Comparison of ENCODE assay signal across 12 cellular contexts in the genomic region with DNA sequence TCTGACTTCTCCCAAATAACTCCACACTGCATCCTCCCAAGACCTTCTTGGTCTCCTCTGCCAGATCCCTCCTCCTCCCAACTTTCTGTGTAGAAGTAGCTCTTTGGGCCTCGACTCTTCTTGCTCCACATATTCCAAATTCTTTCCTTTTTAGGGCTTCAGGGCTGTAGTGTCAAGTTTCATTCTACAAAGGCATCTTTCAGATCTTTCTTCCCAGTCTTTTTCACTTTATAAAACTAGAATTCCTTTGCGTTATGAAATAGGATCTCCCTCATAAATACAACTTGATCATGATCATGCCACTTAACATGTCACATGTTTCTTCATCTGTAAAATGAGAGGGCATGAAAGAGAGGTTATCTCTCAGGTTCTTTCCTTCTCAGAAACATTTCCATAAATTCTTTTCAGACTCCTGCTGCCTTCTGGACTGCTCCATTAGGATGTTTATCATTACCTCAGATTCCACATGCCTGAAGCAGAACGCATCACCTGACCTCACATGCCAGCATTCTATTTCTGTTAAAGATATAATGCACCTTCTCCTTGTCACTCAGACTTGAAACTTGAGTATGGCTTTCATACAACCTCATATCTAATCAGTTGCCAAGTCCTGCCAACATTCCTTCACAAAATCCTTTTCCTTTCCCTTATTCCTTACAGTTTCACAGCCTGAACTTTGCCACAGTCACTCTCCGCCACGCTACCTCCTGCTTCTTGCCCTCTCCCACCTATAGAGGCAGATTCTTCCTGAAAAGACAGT. TPM values are rescaled to one million over a fixed set of nuclear protein-coding genes. Genes with fewer than 3 reads are reported as not detected.
A peak's percentile ranks its signal among the peaks of the same experiment; 100 is the strongest.
DNase-seq lines count a peak whose midpoint lies in the region; ATAC-seq and TF ChIP-seq lines count a peak whose summit lies in the region.
"Had no signal": no experiment of that assay in that cellular context is flagged by ENCODE, and none has a peak within 500 bp of the region (broad histone marks: within the 10 kb centered on the region; RNA-seq: fewer than 3 reads in every experiment).

No MANE protein-coding gene starts in this region.

- H3F3A ChIP-seq in SK-N-SH (replicated peaks; ENCODE audit: insufficient read depth): peaks cover 11% of the 10 kb centered on the region

- no peak for TF ChIP-seq RAD21 in SK-N-SH (IDR thresholded peaks at IDR 0.05; ENCODE audit: low read length)

- H3K79me2 ChIP-seq in SK-N-SH (ENCODE audit: insufficient read depth): peaks cover 100% of the 10 kb centered on the region

- no peak overlapping the region for H3K9ac ChIP-seq in SK-N-SH

- H4K20me1 ChIP-seq in SK-N-SH (ENCODE audit: insufficient read depth): peaks cover 66% of the 10 kb centered on the region

- ATAC-seq in heart left ventricle: peak in 1 of 4 donors; percentile 5

- intact Hi-C loops in heart left ventricle (cut with DNase I) (loop anchor here in 3 of 10 donors (5.0 to 10.0 kb wide), 3 partner anchors 46 to 106 kb away; no protein-coding TSS in a partner anchor), sigmoid colon (cut with DNase I) (loop anchor here (10.0 kb wide), 3 partner anchors 136 to 404 kb away; a partner anchor contains a TSS)

- H3K9me3 ChIP-seq in SK-N-SH (no peaks in the 10 kb centered on the region), heart left ventricle (no peaks in the 10 kb centered on the region), sigmoid colon (no peaks in the 10 kb centered on the region), suprapubic skin (no peaks in the 10 kb centered on the region)

- H3K27me3 ChIP-seq in SK-N-SH (ENCODE audit: insufficient read depth) (no peaks in the 10 kb centered on the region), heart left ventricle (no peaks in the 10 kb centered on the region), sigmoid colon (no peaks in the 10 kb centered on the region), suprapubic skin (no peaks in the 10 kb centered on the region)

- CTCF ChIA-PET in SK-N-SH (lab: Yijun Ruan, JAX): no interaction called here

- H3K4me2 ChIP-seq in SK-N-SH: peak overlapping the region; percentile 45; the same call in 1 of the 2 replicates

- no peak overlapping the region for H2AFZ ChIP-seq in SK-N-SH (ENCODE audit: low read depth)

- POLR2A ChIA-PET in SK-N-SH (lab: Yijun Ruan, JAX): no interaction called here

- TF ChIP-seq POLR2A in heart left ventricle (IDR thresholded peaks at IDR 0.05): no peak
- TF ChIP-seq POLR2A in sigmoid colon (IDR thresholded peaks at IDR 0.05): no peak
- no peak for TF ChIP-seq POLR2A in suprapubic skin (IDR thresholded peaks at IDR 0.05)

- no peaks in the 10 kb centered on the region for H3K9me2 ChIP-seq in SK-N-SH

- 66% methylated on average over 5 of the region's 5 CpGs for WGBS in SK-N-SH (ENCODE audit: low lambda C conversion rate)
- 39 to 49% (median 41%) methylated on average over 5 of the region's 5 CpGs for WGBS in heart left ventricle, 4 donors
- WGBS in sigmoid colon, 2 donors: 81 to 83% methylated on average over 5 of the region's 5 CpGs
- 46% methylated on average over 5 of the region's 5 CpGs for WGBS in suprapubic skin

- TF ChIP-seq CTCF in SK-N-SH (IDR thresholded peaks at IDR 0.05) (no peak), heart left ventricle (IDR thresholded peaks at IDR 0.05) (no peak), sigmoid colon (IDR thresholded peaks at IDR 0.05) (no peak), suprapubic skin (IDR thresholded peaks at IDR 0.05) (no peak)

- H3K27ac ChIP-seq in SK-N-SH (ENCODE audit: low read depth in 2 of 2, low read length in 1 of 2) (peak overlapping the region; percentile 47 to 80), heart left ventricle (peak overlapping the region in 10 of 12 donors; percentile 3 to 68 (median 55)), sigmoid colon (peak overlapping the region; percentile 56 to 92 (median 82)), suprapubic skin (no peak overlapping the region)

- H3K4me1 ChIP-seq in SK-N-SH (ENCODE audit: control insufficient read depth in 1 of 2, insufficient read depth in 2 of 2, low read depth in 1 of 2, low read length in 1 of 2): peaks cover 24 to 37% of the 10 kb centered on the region in 2 experiments; a peak in 3 of 4 replicates
- peaks cover 0 to 61% (median 24%) of the 10 kb centered on the region in 12 donors for H3K4me1 ChIP-seq in heart left ventricle
- peaks cover 0 to 93% (median 73%) of the 10 kb centered on the region in 4 donors for H3K4me1 ChIP-seq in sigmoid colon
- peaks cover 41% of the 10 kb centered on the region for H3K4me1 ChIP-seq in suprapubic skin

- H3K36me3 ChIP-seq in SK-N-SH (replicated peaks in 1 of 2; ENCODE audit: control insufficient read depth in 1 of 2, insufficient read depth in 2 of 2, low read length in 1 of 2) (peaks cover 4 to 15% of the 10 kb centered on the region in 2 experiments), heart left ventricle (no peaks in the 10 kb centered on the region), sigmoid colon (no peaks in the 10 kb centered on the region), suprapubic skin (no peaks in the 10 kb centered on the region)

- no peak overlapping the region for H3K4me3 ChIP-seq in SK-N-SH (ENCODE audit: low read depth in 2 of 2, low read length in 1 of 2)
- no peak overlapping the region for H3K4me3 ChIP-seq in heart left ventricle
- no peak overlapping the region for H3K4me3 ChIP-seq in sigmoid colon
- H3K4me3 ChIP-seq in suprapubic skin: no peak overlapping the region

- TF ChIP-seq EP300 in SK-N-SH (IDR thresholded peaks at IDR 0.05; ENCODE audit: borderline replicate concordance in 1 of 2, low read depth in 1 of 2, low read length in 1 of 2) (no peak), sigmoid colon (IDR thresholded peaks at IDR 0.05) (no peak), suprapubic skin (IDR thresholded peaks at IDR 0.05) (no peak)

- peak; percentile 66 for DNase-seq in GM03348 (ENCODE audit: low spot score)
- DNase-seq in SK-N-SH: no peak
- no peak for DNase-seq in heart left ventricle
- DNase-seq in sigmoid colon: no peak
- DNase-seq in DMS153 treated with DMSO at 0.1 percent for 48 hours (lab: John Stamatoyannopoulos, UW; ENCODE audit: unreplicated experiment): no peak
- DNase-seq in activated T-cell treated with anti-CD3 and anti-CD28 coated beads, Interleukin-2, amount 50 U/mL, for 48 hours: no peak
- DNase-seq in inferior parietal cortex (ENCODE audit: extremely low spot score): no peak
- DNase-seq in suprapubic skin (ENCODE audit: low spot score in 2 of 2): no peak
- DNase-seq: activated CD4-positive, alpha-beta T cell treated with anti-CD3 and anti-CD28 coated beads for 1 hour; activated naive CD8-positive, alpha-beta T cell treated with anti-CD3 and anti-CD28 coated beads, Interleukin-2, amount 10 ng/mL, durations not matched to agents 7 days and 5 days; GDM1; posterior cingulate gyrus had no signal

TF ChIP-seq in SK-N-SH, 30 proteins besides CTCF, POLR2A, EP300 and RAD21:
- TF ChIP-seq FOSL2 (IDR thresholded peaks at IDR 0.05; ENCODE audit: borderline replicate concordance, low read depth) (no peak), NFIC (IDR thresholded peaks at IDR 0.05; ENCODE audit: borderline replicate concordance) (peak; percentile 16; the same call in 1 of the 2 replicates), JUND (IDR thresholded peaks at IDR 0.05) (no peak; the same call in 1 of the 2 replicates), GABPA (IDR thresholded peaks at IDR 0.05; ENCODE audit: low read depth) (no peak), RFX5 (IDR thresholded peaks at IDR 0.05; ENCODE audit: low read length) (no peak), TCF12 (IDR thresholded peaks at IDR 0.05) (no peak), NRF1 (IDR thresholded peaks at IDR 0.05; ENCODE audit: low read depth, low read length) (no peak), RXRA (IDR thresholded peaks at IDR 0.05; ENCODE audit: borderline replicate concordance, low read depth) (no peak), EZH2phosphoT487 (IDR thresholded peaks at IDR 0.05; ENCODE audit: borderline replicate concordance, low read depth) (no peak), FOXJ3 (CRISPR knock-in tag; IDR thresholded peaks at IDR 0.05) (no peak)
- TF ChIP-seq, protein P1, sequence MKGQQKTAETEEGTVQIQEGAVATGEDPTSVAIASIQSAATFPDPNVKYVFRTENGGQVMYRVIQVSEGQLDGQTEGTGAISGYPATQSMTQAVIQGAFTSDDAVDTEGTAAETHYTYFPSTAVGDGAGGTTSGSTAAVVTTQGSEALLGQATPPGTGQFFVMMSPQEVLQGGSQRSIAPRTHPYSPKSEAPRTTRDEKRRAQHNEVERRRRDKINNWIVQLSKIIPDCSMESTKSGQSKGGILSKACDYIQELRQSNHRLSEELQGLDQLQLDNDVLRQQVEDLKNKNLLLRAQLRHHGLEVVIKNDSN (IDR thresholded peaks at IDR 0.05; ENCODE audit: borderline replicate concordance, low read depth): peak; percentile 53; the same call in 1 of the 2 replicates
- TF ChIP-seq, protein P2, sequence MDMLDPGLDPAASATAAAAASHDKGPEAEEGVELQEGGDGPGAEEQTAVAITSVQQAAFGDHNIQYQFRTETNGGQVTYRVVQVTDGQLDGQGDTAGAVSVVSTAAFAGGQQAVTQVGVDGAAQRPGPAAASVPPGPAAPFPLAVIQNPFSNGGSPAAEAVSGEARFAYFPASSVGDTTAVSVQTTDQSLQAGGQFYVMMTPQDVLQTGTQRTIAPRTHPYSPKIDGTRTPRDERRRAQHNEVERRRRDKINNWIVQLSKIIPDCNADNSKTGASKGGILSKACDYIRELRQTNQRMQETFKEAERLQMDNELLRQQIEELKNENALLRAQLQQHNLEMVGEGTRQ (IDR thresholded peaks at IDR 0.05; ENCODE audit: borderline replicate concordance, low read depth, low read length): 0 out of 2 replicates have a peak, but pooled peaks have one; percentile 8

RNA-seq across cellular contexts. Expression of a gene that starts 8.5 kb away (rescaled TPM):
- polyA plus RNA-seq in SK-N-SH (2012; rRNA removed) (20.7 and 27.7 TPM in 2 replicates), heart left ventricle (100 to 1,000 TPM in 1 of 2 donors, 10 to 100 TPM in 1; 41.5 to 250 TPM), sigmoid colon (10 to 100 TPM in 2 of 3 donors, 1 to 10 TPM in 1; 8.4 to 54.9 (median 11.1) TPM)
- 27.8 and 28.3 TPM in 2 replicates for polyA plus RNA-seq in SK-N-SH (2012; cell fraction: cytosol; rRNA removed)
- 13.0 and 26.5 TPM in 2 replicates for polyA plus RNA-seq in SK-N-SH (2012; cell fraction: nucleus; rRNA removed)
- total RNA-seq in heart left ventricle (100 to 1,000 TPM in 8 of 9 donors, 10 to 100 TPM in 1; 98.4 to 248 (median 157) TPM), sigmoid colon (100 to 1,000 TPM; 149 to 209 (median 177) TPM), suprapubic skin (100 to 1,000 TPM in 3 of 4 donors, 10 to 100 TPM in 1; 96.2 to 110 (median 102) TPM)
